ENCODE assay signal across 24 cellular contexts in genomic region chr5:54872810-54873209, GRCh38.
"Had no signal": no experiment of that assay in that cellular context is flagged by ENCODE, and none has a peak within 500 bp of the region (broad histone marks: within the 10 kb centered on the region; RNA-seq: fewer than 3 reads in every experiment).

No MANE protein-coding gene starts in this region.

- H3K4me3 Mint-ChIP-seq: IgD-negative memory B cell had no signal

- H3K4me3 ChIP-seq: K562 had no signal

- H3K36me3 Mint-ChIP-seq: IgD-negative memory B cell had no signal

- H3K4me2 ChIP-seq: KMS-11 had no signal

- H3K9me3 Mint-ChIP-seq: IgD-negative memory B cell had no signal

- DNase-seq: Kasumi-1; MM.1S; NCI-H1092 treated with DMSO at 0.1 percent for 48 hours; NCI-H1436; NCI-H187; NCI-H2029; NCI-H2081 treated with DMSO at 0.1 percent for 48 hours; NCI-H2171; NCI-H226; NCI-H446; NCI-H510A; NCI-H524 treated with DMSO at 0.1 percent for 48 hours; NCI-H69; NCI-H774; NK-92 treated with Interleukin-12 subunit alpha and Interleukin-12 subunit beta, amount 100 ng/mL, for 24 hours; PC-3; SHP77 had no signal

- H3K27ac ChIP-seq: HL-60, KMS-11, RWPE1 had no signal

- H3K27ac Mint-ChIP-seq: IgD-negative memory B cell had no signal

- ATAC-seq: K562, Panc1, PC-3, SK-N-SH treated with all-trans-retinoic acid at 6 μM for 48 hours had no signal

- H3K9ac ChIP-seq: KMS-11 had no signal
